8 cellular contexts compared by ENCODE assay signal in genomic region chr7:2231992-2232765, GRCh38. TPM values are rescaled to one million over a fixed set of nuclear protein-coding genes. Genes with fewer than 3 reads are reported as not detected.
DNase-seq lines count a peak whose midpoint lies in the region; ATAC-seq, FAIRE-seq and TF ChIP-seq lines count a peak whose summit lies in the region.

No MANE protein-coding gene starts in this region.

- H3K4me1 Mint-ChIP-seq in activated CD4-positive, alpha-beta T cell treated with anti-CD3 and anti-CD28 coated beads for 36 hours: peaks cover 26% of the 10 kb centered on the region

- H3K4me3 Mint-ChIP-seq in activated CD4-positive, alpha-beta T cell treated with anti-CD3 and anti-CD28 coated beads for 36 hours: peak overlapping the region; percentile 83

- TF ChIP-seq CTCF in Panc1 (IDR thresholded peaks at IDR 0.05) (no peak), bronchial epithelial cell (IDR thresholded peaks at IDR 0.05; ENCODE audit: insufficient read depth, low read length, severe bottlenecking) (no peak), suprapubic skin (IDR thresholded peaks at IDR 0.05) (no peak)

- peak; percentile 40 for ATAC-seq in activated CD4-positive, alpha-beta T cell treated with anti-CD3 and anti-CD28 coated beads for 36 hours
- ATAC-seq in HG02884 (IDR thresholded peaks at IDR 0.05; ENCODE audit: unreplicated experiment) (peak; percentile 32), Panc1 (peak; percentile 61), left lobe of liver (peak; percentile 53)

- H3K9me3 ChIP-seq in Panc1 (ENCODE audit: control insufficient read depth, insufficient read depth, low read depth, low read length) (no peaks in the 10 kb centered on the region), suprapubic skin (no peaks in the 10 kb centered on the region)

- CTCF ChIA-PET in activated CD4-positive, alpha-beta T cell treated with anti-CD3 and anti-CD28 coated beads for 36 hours (lab: Charles Lee): interaction anchor here (0.6 to 1.2 kb wide), 6 partner anchors 29 to 372 kb away, joined by 3 to 6 read pairs (median 4); no protein-coding TSS in a partner anchor
- CTCF ChIA-PET in Panc1 (lab: Charles Lee): interaction anchor here (0.7 kb wide), 1 partner anchor 126 kb away, joined by 3 read pairs; no protein-coding TSS in a partner anchor

- in situ Hi-C loops in Panc1 (cut with HindIII; ENCODE audit: low pct_unique_long_range_greater_than_20kb, low sequenced_read_pairs): no loop called here

- intact Hi-C loops in activated CD4-positive, alpha-beta T cell treated with anti-CD3 and anti-CD28 coated beads for 36 hours (cut with DNase I, micrococcal nuclease): loop anchor here (1.0 to 10.0 kb wide), 8 partner anchors 10 to 662 kb away; partner anchors contain the start of genes BRAT1 (in 1 of the 2), CHST12 (in 1 of the 2), EIF3B (in 1 of the 2) and MRM2 (in 1 of the 2)
- intact Hi-C loops in Panc1 (cut with micrococcal nuclease; ENCODE audit: unreplicated experiment): no loop called here

- BruUV-seq in Panc1 (replicated peaks; lab: Mats Ljungman, UMichigan): no TSS peak

- H3K36me3 ChIP-seq in Panc1 (ENCODE audit: control insufficient read depth, insufficient read depth, low read length): peaks cover 14% of the 10 kb centered on the region
- H3K36me3 ChIP-seq in bronchial epithelial cell (ENCODE audit: control insufficient read depth, insufficient read depth, low read length): peaks cover 15% of the 10 kb centered on the region
- H3K36me3 ChIP-seq in suprapubic skin: peaks cover 19% of the 10 kb centered on the region

- peaks cover 31% of the 10 kb centered on the region for H3K36me3 Mint-ChIP-seq in activated CD4-positive, alpha-beta T cell treated with anti-CD3 and anti-CD28 coated beads for 36 hours (ENCODE audit: low read depth)

- no peak for TF ChIP-seq EP300 in suprapubic skin (IDR thresholded peaks at IDR 0.05)

- 3% methylated on average over 14 of the region's 46 CpGs for WGBS in suprapubic skin

- H3K27me3 ChIP-seq in Panc1 (ENCODE audit: control insufficient read depth, insufficient read depth, low read length) (no peaks in the 10 kb centered on the region), bronchial epithelial cell (ENCODE audit: control insufficient read depth, insufficient read depth, low read length) (no peaks in the 10 kb centered on the region), suprapubic skin (no peaks in the 10 kb centered on the region)

- H3K27ac ChIP-seq in Panc1 (ENCODE audit: low read length) (peak overlapping the region; percentile 89), suprapubic skin (peak overlapping the region; percentile 20)

- H3K4me3 ChIP-seq in Panc1 (ENCODE audit: low read depth in 2 of 2, low read length in 2 of 2) (peak overlapping the region; percentile 78 to 81), bronchial epithelial cell (ENCODE audit: low read depth, low read length) (peak overlapping the region; percentile 91), suprapubic skin (peak overlapping the region; percentile 58)

- no peaks in the 10 kb centered on the region for H3K9me3 Mint-ChIP-seq in activated CD4-positive, alpha-beta T cell treated with anti-CD3 and anti-CD28 coated beads for 36 hours (ENCODE audit: low read depth)

- POLR2A ChIA-PET in activated CD4-positive, alpha-beta T cell treated with anti-CD3 and anti-CD28 coated beads for 36 hours (lab: Charles Lee): interaction anchor here (0.6 to 1.4 kb wide), 2 partner anchors 9 to 150 kb away, joined by 3 to 4 read pairs; no protein-coding TSS in a partner anchor
- POLR2A ChIA-PET in Panc1 (lab: Charles Lee): interaction anchor here (0.6 kb wide), 1 partner anchor 828 kb away, joined by 7 read pairs; no protein-coding TSS in a partner anchor

- FAIRE-seq in bronchial epithelial cell (lab: Jason Lieb, UNC): no peak

- no peak for TF ChIP-seq POLR2A in suprapubic skin (IDR thresholded peaks at IDR 0.05)

- H3K4me1 ChIP-seq in Panc1 (ENCODE audit: control insufficient read depth, insufficient read depth, low read length): peaks cover 11% of the 10 kb centered on the region; the same call in 1 of the 2 replicates
- H3K4me1 ChIP-seq in suprapubic skin: peaks cover 25% of the 10 kb centered on the region

- H3K27ac Mint-ChIP-seq in activated CD4-positive, alpha-beta T cell treated with anti-CD3 and anti-CD28 coated beads for 36 hours: peak overlapping the region; percentile 72

- peak; percentile 46 for DNase-seq in activated CD4-positive, alpha-beta T cell treated with anti-CD3 and anti-CD28 coated beads for 36 hours
- no peak for DNase-seq in activated CD4-positive, alpha-beta T cell treated with anti-CD3 and anti-CD28 coated beads for 1 hour
- DNase-seq in Panc1 (ENCODE audit: low read depth, low spot score) (no peak), bronchial epithelial cell (ENCODE audit: low read depth) (no peak), left lobe of liver (ENCODE audit: low spot score) (no peak), suprapubic skin (ENCODE audit: low spot score in 2 of 2) (no peak), inferior parietal cortex (ENCODE audit: extremely low spot score) (no peak)

- H3K27me3 Mint-ChIP-seq in activated CD4-positive, alpha-beta T cell treated with anti-CD3 and anti-CD28 coated beads for 36 hours: no peaks in the 10 kb centered on the region

RNA-seq across cellular contexts. Expression of gene MAD1L1, which starts 0.6 kb away (rescaled TPM):
- total RNA-seq in activated CD4-positive, alpha-beta T cell treated with anti-CD3 and anti-CD28 coated beads for 36 hours: 10 to 100 TPM; 50.2 to 61.7 TPM
- total RNA-seq in Panc1 (2021; ENCODE audit: unreplicated experiment) (70.8 TPM), bronchial epithelial cell (57.4 TPM in 2 replicates), left lobe of liver (24.9 TPM), suprapubic skin (10 to 100 TPM; 53.2 to 69.8 (median 62.2) TPM)
- polyA plus RNA-seq in Panc1 (2012; ENCODE audit: insufficient read length): 68.1 TPM

RNA-seq across cellular contexts. Expression of gene MRM2, which starts 9.8 kb away (rescaled TPM):
- total RNA-seq in activated CD4-positive, alpha-beta T cell treated with anti-CD3 and anti-CD28 coated beads for 36 hours: 10 to 100 TPM; 28.7 to 32.1 TPM
- total RNA-seq in Panc1 (2021; ENCODE audit: unreplicated experiment) (49.9 TPM), bronchial epithelial cell (19.7 and 21.1 TPM in 2 replicates), left lobe of liver (12.2 TPM), suprapubic skin (10 to 100 TPM; 11.3 to 41.8 (median 19.8) TPM)
- polyA plus RNA-seq in Panc1 (2012; ENCODE audit: insufficient read length): 43.1 TPM

RNA-seq across cellular contexts. Expression of gene NUDT1, which starts 9.8 kb away (rescaled TPM):
- 100 to 1,000 TPM in 1 of 2 experiments, 10 to 100 TPM in 1; 52.5 to 100 TPM for total RNA-seq in activated CD4-positive, alpha-beta T cell treated with anti-CD3 and anti-CD28 coated beads for 36 hours
- total RNA-seq in Panc1 (2021; ENCODE audit: unreplicated experiment): 92.6 TPM
- 114 TPM for polyA plus RNA-seq in Panc1 (2012; ENCODE audit: insufficient read length)
- total RNA-seq in bronchial epithelial cell: 7.9 and 16.0 TPM in 2 replicates
- 2.2 TPM for total RNA-seq in left lobe of liver
- 10 to 100 TPM; 24.1 to 39.4 (median 28.3) TPM for total RNA-seq in suprapubic skin
